25 cellular contexts compared by ENCODE assay signal in the genomic region with DNA sequence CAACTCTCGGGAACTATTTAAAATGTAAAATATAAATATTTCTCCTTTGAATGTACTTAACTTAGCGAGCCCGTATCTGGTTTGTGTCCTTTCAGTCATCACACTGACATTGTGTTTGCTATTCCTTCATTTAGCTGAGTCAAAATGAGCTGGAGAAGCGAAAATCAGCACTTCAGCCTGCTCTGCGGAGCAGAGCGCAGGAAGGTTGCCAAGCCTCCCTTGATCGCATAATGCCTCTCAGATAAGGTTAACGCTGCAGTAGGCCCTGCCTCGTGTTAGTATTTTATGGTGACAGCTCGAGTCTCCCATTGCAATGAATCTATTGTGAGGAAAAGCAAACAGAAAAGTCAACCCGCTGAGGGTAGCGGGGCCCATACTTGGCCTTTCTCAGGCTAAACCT.
DNase-seq lines count a peak whose midpoint lies in the region; ATAC-seq and TF ChIP-seq lines count a peak whose summit lies in the region.
"Had no signal": no experiment of that assay in that cellular context is flagged by ENCODE, and none has a peak within 500 bp of the region (broad histone marks: within the 10 kb centered on the region; RNA-seq: fewer than 3 reads in every experiment).

No MANE protein-coding gene starts in this region.

- intact Hi-C loops in stomach (cut with DNase I; ENCODE audit: low total_unique reads): no loop called here

- H3K4me3 ChIP-seq in cardiac fibroblast (replicated peaks in 1 of 2; ENCODE audit: low read depth in 2 of 2, low read length in 2 of 2) (no peak overlapping the region), stomach (no peak overlapping the region)
- no peak overlapping the region for H3K4me3 ChIP-seq in effector memory CD4-positive, alpha-beta T cell (ENCODE audit: insufficient read depth, low read depth, low read length, poor library complexity, severe bottlenecking)
- H3K4me3 ChIP-seq: left lung had no signal

- no peak for TF ChIP-seq POLR2A in stomach (IDR thresholded peaks at IDR 0.05)

- H3K9me3 ChIP-seq in stomach: no peaks in the 10 kb centered on the region
- H3K9me3 ChIP-seq in effector memory CD4-positive, alpha-beta T cell (ENCODE audit: control insufficient read depth, low read length): no peaks in the 10 kb centered on the region
- H3K9me3 ChIP-seq: left lung had no signal

- DNase-seq in cardiac fibroblast (ENCODE audit: low read depth in 2 of 2) (peak; percentile 16 to 90), glutamatergic neuron (no peak), iPS-NIHi11 (ENCODE audit: low spot score) (peak; percentile 10), stomach (no peak), NCI-H1694 treated with DMSO at 0.1 percent for 48 hours (lab: John Stamatoyannopoulos, UW) (no peak)
- no peak for DNase-seq in effector memory CD4-positive, alpha-beta T cell
- DNase-seq: activated CD4-positive, alpha-beta T cell treated with anti-CD3 and anti-CD28 coated beads for 36 hours; activated CD8-positive, alpha-beta T cell treated with anti-CD3 and anti-CD28 coated beads, Interleukin-2, amount 10 ng/mL, durations not matched to agents 7 days and 5 days; aorta; cerebellar nuclear complex; EL; hippocampal formation; left lung; NCI-H146; OCI-M1; posterior cingulate gyrus; stimulated activated CD4-positive, alpha-beta T cell treated with anti-CD3 and anti-CD28 coated beads, Interleukin-15, amount 100 ng/mL, for 24 hours; stimulated activated naive CD4-positive, alpha-beta T cell; T-helper 2 cell had no signal

- H3K27me3 Mint-ChIP-seq in glutamatergic neuron (ENCODE audit: unreplicated experiment): peaks cover 3% of the 10 kb centered on the region
- H3K27me3 Mint-ChIP-seq: activated CD4-positive, alpha-beta T cell treated with anti-CD3 and anti-CD28 coated beads for 36 hours had no signal

- H3K27ac ChIP-seq in stomach: peak overlapping the region in 3 of 5 donors; percentile 9 to 56 (median 54)
- H3K27ac ChIP-seq in effector memory CD4-positive, alpha-beta T cell (ENCODE audit: insufficient read depth, low read length, poor library complexity, severe bottlenecking): no peak overlapping the region
- H3K27ac ChIP-seq: left lung had no signal

- H3K27me3 ChIP-seq in stomach: no peaks in the 10 kb centered on the region
- H3K27me3 ChIP-seq in effector memory CD4-positive, alpha-beta T cell (replicated peaks; ENCODE audit: control insufficient read depth, insufficient read depth, low read length, poor library complexity, severe bottlenecking): no peaks in the 10 kb centered on the region
- H3K27me3 ChIP-seq: left lung had no signal

- H3K36me3 Mint-ChIP-seq in glutamatergic neuron (ENCODE audit: unreplicated experiment): no peaks in the 10 kb centered on the region

- H3K9me3 Mint-ChIP-seq in glutamatergic neuron (ENCODE audit: unreplicated experiment): no peaks in the 10 kb centered on the region
- H3K9me3 Mint-ChIP-seq: activated T-helper 2 cell treated with anti-CD3 and anti-CD28 coated beads, Interferon-gamma antibody, Interleukin-2, Interleukin-4, amounts not matched to agents 10 μg/mL and 5 μg/mL and 100 μg/mL, durations not matched to agents 14 hours and 24 hours and 36 hours had no signal

- H3K27ac Mint-ChIP-seq in glutamatergic neuron (ENCODE audit: unreplicated experiment): peak overlapping the region; percentile 30
- H3K27ac Mint-ChIP-seq: activated CD4-positive, alpha-beta T cell treated with anti-CD3 and anti-CD28 coated beads for 36 hours; activated CD8-positive, alpha-beta T cell treated with anti-CD3 and anti-CD28 coated beads, Interleukin-2, amount 10 ng/mL, durations not matched to agents 7 days and 5 days; activated naive CD4-positive, alpha-beta T cell treated with anti-CD3 and anti-CD28 coated beads, Interleukin-2, amount 50 U/mL, for 72 hours; activated T-helper 2 cell treated with anti-CD3 and anti-CD28 coated beads, Interferon-gamma antibody, Interleukin-2, Interleukin-4, amounts not matched to agents 10 μg/mL and 5 μg/mL and 100 μg/mL, durations not matched to agents 14 hours and 24 hours and 36 hours had no signal

- H3K4me3 Mint-ChIP-seq in glutamatergic neuron (ENCODE audit: unreplicated experiment): no peak overlapping the region
- H3K4me3 Mint-ChIP-seq: activated CD4-positive, alpha-beta T cell treated with anti-CD3 and anti-CD28 coated beads for 36 hours; activated CD8-positive, alpha-beta T cell treated with anti-CD3 and anti-CD28 coated beads, Interleukin-2, amount 10 ng/mL, durations not matched to agents 7 days and 5 days; neural crest cell had no signal

- no peak for TF ChIP-seq EP300 in stomach (IDR thresholded peaks at IDR 0.05)

- no peaks in the 10 kb centered on the region for H3K36me3 ChIP-seq in stomach
- no peaks in the 10 kb centered on the region for H3K36me3 ChIP-seq in effector memory CD4-positive, alpha-beta T cell (ENCODE audit: control insufficient read depth, insufficient read depth, low read length)
- H3K36me3 ChIP-seq: left lung had no signal

- 43 to 63% (median 57%) methylated on average over 12 of the region's 12 CpGs for WGBS in stomach, 5 donors

- peaks cover 7% of the 10 kb centered on the region for H3K4me1 Mint-ChIP-seq in glutamatergic neuron (ENCODE audit: low read depth, unreplicated experiment)
- H3K4me1 Mint-ChIP-seq: activated CD4-positive, alpha-beta T cell treated with anti-CD3 and anti-CD28 coated beads for 36 hours; neural crest cell had no signal

- H3K4me1 ChIP-seq in stomach: peaks cover 0 to 7% (median 0%) of the 10 kb centered on the region in 4 donors
- no peaks in the 10 kb centered on the region for H3K4me1 ChIP-seq in effector memory CD4-positive, alpha-beta T cell (ENCODE audit: control insufficient read depth, insufficient read depth, low read length, poor library complexity, severe bottlenecking)
- H3K4me1 ChIP-seq: left lung had no signal

- TF ChIP-seq CTCF in cardiac fibroblast (IDR thresholded peaks at IDR 0.05; ENCODE audit: low read depth, low read length) (no peak), glutamatergic neuron (IDR thresholded peaks at IDR 0.05; ENCODE audit: partially characterized antibody, unreplicated experiment) (no peak), stomach (IDR thresholded peaks at IDR 0.05) (no peak)

- ATAC-seq in GM18909 (IDR thresholded peaks at IDR 0.05; ENCODE audit: poor library complexity, unreplicated experiment) (no peak), HG03108 (IDR thresholded peaks at IDR 0.05; ENCODE audit: unreplicated experiment) (no peak)
- ATAC-seq: activated CD4-positive, alpha-beta T cell treated with anti-CD3 and anti-CD28 coated beads for 36 hours; activated CD8-positive, alpha-beta T cell treated with anti-CD3 and anti-CD28 coated beads, Interleukin-2, amount 10 ng/mL, durations not matched to agents 7 days and 5 days; activated naive CD4-positive, alpha-beta T cell treated with anti-CD3 and anti-CD28 coated beads, Interleukin-2, amount 50 U/mL, for 72 hours; left lung; sciatic nerve had no signal

Comparison
In these comparisons a context has a peak if more than half of its experiments do, and no peak if none do; other contexts are left out.
1. DNase-seq: peak in cardiac fibroblast (2 of 2) and iPS-NIHi11 (single experiment); none in glutamatergic neuron (single experiment), stomach (single experiment), effector memory CD4-positive, alpha-beta T cell (0 of 3) and NCI-H1694 treated with DMSO at 0.1 percent for 48 hours (single experiment).